In genomic region chr3:195260286-195260905, GRCh38 we compare ENCODE assay signal across 8 cellular contexts. TPM values are rescaled to one million over a fixed set of nuclear protein-coding genes. Genes with fewer than 3 reads are reported as not detected.
A peak's percentile ranks its signal among the peaks of the same experiment; 100 is the strongest.
DNase-seq lines count a peak whose midpoint lies in the region; ATAC-seq and TF ChIP-seq lines count a peak whose summit lies in the region.

No MANE protein-coding gene starts in this region.

- no peak for TF ChIP-seq CTCF in OCI-LY3 (IDR thresholded peaks at IDR 0.05; ENCODE audit: low read depth, low read length)
- TF ChIP-seq CTCF in breast epithelium (IDR thresholded peaks at IDR 0.05): no peak
- TF ChIP-seq CTCF in stomach (IDR thresholded peaks at IDR 0.05): peak in 2 of 7 experiments; percentile 12 to 43

- H3K9ac ChIP-seq in OCI-LY3 (ENCODE audit: low read length): peak overlapping the region; percentile 39

- peaks cover 36% of the 10 kb centered on the region for H3K79me2 ChIP-seq in OCI-LY3 (ENCODE audit: low read length)

- H3K4me3 ChIP-seq in OCI-LY3 (ENCODE audit: low read length): peak overlapping the region; percentile 73
- peak overlapping the region; percentile 54 to 91 (median 68) for H3K4me3 ChIP-seq in breast epithelium
- H3K4me3 ChIP-seq in stomach: peak overlapping the region; percentile 64 to 76 (median 71)

- DNase-seq in activated T-cell treated with anti-CD3 and anti-CD28 coated beads, Interleukin-2, amount 50 U/mL, for 24 hours: no peak
- DNase-seq in activated T-cell treated with anti-CD3 and anti-CD28 coated beads, Interleukin-2, amount 50 U/mL, for 1 hour: no peak
- DNase-seq in breast epithelium (ENCODE audit: low spot score in 2 of 2) (no peak), left lobe of liver (ENCODE audit: low spot score) (no peak), stomach (no peak)

- H3K27ac ChIP-seq in OCI-LY3 (ENCODE audit: low read length): no peak overlapping the region
- H3K27ac ChIP-seq in breast epithelium: peak overlapping the region; percentile 50 to 98
- peak overlapping the region; percentile 88 to 95 (median 91) for H3K27ac ChIP-seq in stomach

- H3K9me3 ChIP-seq in OCI-LY3 (ENCODE audit: insufficient read depth, low read length): no peaks in the 10 kb centered on the region
- no peaks in the 10 kb centered on the region for H3K9me3 ChIP-seq in breast epithelium
- H3K9me3 ChIP-seq in stomach: no peaks in the 10 kb centered on the region

- H2AFZ ChIP-seq in OCI-LY3 (ENCODE audit: low read depth, low read length): no peak overlapping the region

- H4K20me1 ChIP-seq in OCI-LY3 (ENCODE audit: insufficient read depth, low read length): no peaks in the 10 kb centered on the region

- TF ChIP-seq POLR2A in breast epithelium (IDR thresholded peaks at IDR 0.05): no peak
- TF ChIP-seq POLR2A in stomach (IDR thresholded peaks at IDR 0.05): no peak

- H3K4me3 Mint-ChIP-seq in activated T-cell treated with anti-CD3 and anti-CD28 coated beads, Interleukin-2, amount 50 U/mL, for 24 hours: peak overlapping the region; percentile 72

- peaks cover 17% of the 10 kb centered on the region for H3K4me1 ChIP-seq in OCI-LY3 (ENCODE audit: low read length)
- peaks cover 0 to 6% of the 10 kb centered on the region in 2 donors for H3K4me1 ChIP-seq in breast epithelium
- peaks cover 28 to 53% (median 41%) of the 10 kb centered on the region in 4 donors for H3K4me1 ChIP-seq in stomach

- H3K27me3 Mint-ChIP-seq in activated T-cell treated with anti-CD3 and anti-CD28 coated beads, Interleukin-2, amount 50 U/mL, for 24 hours: no peaks in the 10 kb centered on the region

- no peaks in the 10 kb centered on the region for H3K9me3 Mint-ChIP-seq in activated T-cell treated with anti-CD3 and anti-CD28 coated beads, Interleukin-2, amount 50 U/mL, for 24 hours

- ATAC-seq in HG03066 (IDR thresholded peaks at IDR 0.05; ENCODE audit: low read depth, unreplicated experiment): peak; percentile 6
- peak; percentile 3 for ATAC-seq in left lobe of liver
- ATAC-seq in HG03097 (IDR thresholded peaks at IDR 0.05; ENCODE audit: low FRiP score, unreplicated experiment): no peak

- intact Hi-C loops in breast epithelium (cut with DNase I; ENCODE audit: low total_unique reads): loop anchor here (5.0 kb wide), 1 partner anchor 588 kb away; the partner anchor contains the start of gene LSG1
- intact Hi-C loops in stomach (cut with DNase I; ENCODE audit: low total_unique reads): loop anchor here (5.0 kb wide), 1 partner anchor 578 kb away; no protein-coding TSS in a partner anchor

- H3K4me1 Mint-ChIP-seq in activated T-cell treated with anti-CD3 and anti-CD28 coated beads, Interleukin-2, amount 50 U/mL, for 24 hours (ENCODE audit: low read depth): peaks cover 27% of the 10 kb centered on the region

- TF ChIP-seq EP300 in stomach (IDR thresholded peaks at IDR 0.05): no peak

- H3K4me2 ChIP-seq in OCI-LY3 (ENCODE audit: low read length): peak overlapping the region; percentile 85

- peaks cover 16% of the 10 kb centered on the region for H3K36me3 Mint-ChIP-seq in activated T-cell treated with anti-CD3 and anti-CD28 coated beads, Interleukin-2, amount 50 U/mL, for 24 hours (ENCODE audit: low read depth)

- no peaks in the 10 kb centered on the region for H3K36me3 ChIP-seq in OCI-LY3 (replicated peaks; ENCODE audit: low read depth, low read length)
- H3K36me3 ChIP-seq in breast epithelium: no peaks in the 10 kb centered on the region
- peaks cover 0 to under 1% (median 0%) of the 10 kb centered on the region in 4 donors for H3K36me3 ChIP-seq in stomach

- 5 to 10% (median 9%) methylated on average over 21 to 41 of the region's 41 CpGs for WGBS in stomach, 5 donors

- no peak overlapping the region for H3K27ac Mint-ChIP-seq in activated T-cell treated with anti-CD3 and anti-CD28 coated beads, Interleukin-2, amount 50 U/mL, for 24 hours

- H3K27me3 ChIP-seq in OCI-LY3 (ENCODE audit: low read depth, low read length): no peaks in the 10 kb centered on the region
- H3K27me3 ChIP-seq in breast epithelium: no peaks in the 10 kb centered on the region
- H3K27me3 ChIP-seq in stomach: no peaks in the 10 kb centered on the region

RNA-seq across cellular contexts. Expression of gene XXYLT1, which starts 10.6 kb away (rescaled TPM):
- 10 to 100 TPM in 2 of 3 donors, 1 to 10 TPM in 1; 7.2 to 13.0 (median 10.8) TPM for total RNA-seq in breast epithelium
- 2.8 TPM for total RNA-seq in left lobe of liver
- total RNA-seq in stomach: 10 to 100 TPM in 4 of 5 donors, not detected in 1; 11.4 to 41.5 (median 13.8) TPM
- 1 to 10 TPM; 2.1 to 6.9 (median 2.6) TPM for polyA plus RNA-seq in stomach
